Comparison of ENCODE assay signal across 8 cellular contexts in genomic region chr6:96521625-96522468, GRCh38. TPM values are rescaled to one million over a fixed set of nuclear protein-coding genes. Genes with fewer than 3 reads are reported as not detected.
A peak's percentile ranks its signal among the peaks of the same experiment; 100 is the strongest.
DNase-seq lines count a peak whose midpoint lies in the region; ATAC-seq and TF ChIP-seq lines count a peak whose summit lies in the region.

UFL1 (plus strand) TSS chr6:96521806; CDS start chr6:96521874, 68 bp downstream.

- peak; percentile 94 for ATAC-seq in GM19395 (IDR thresholded peaks at IDR 0.05; ENCODE audit: unreplicated experiment)
- peak; percentile 97 for ATAC-seq in HG03565 (IDR thresholded peaks at IDR 0.05; ENCODE audit: unreplicated experiment)

- no peaks in the 10 kb centered on the region for H3K27me3 ChIP-seq in dorsolateral prefrontal cortex
- H3K27me3 ChIP-seq in liver (ENCODE audit: control insufficient read depth in 4 of 4, insufficient read depth in 4 of 4, low read length in 3 of 4): no peaks in the 10 kb centered on the region

- H3K27ac ChIP-seq in C4-2B: peak within 1 kb of the TSS; percentile 96
- peak within 1 kb of the TSS; percentile 79 to 99 (median 94) for H3K27ac ChIP-seq in dorsolateral prefrontal cortex
- H3K27ac ChIP-seq in liver (ENCODE audit: low read depth in 1 of 2, low read length in 2 of 2): peak within 1 kb of the TSS; percentile 98 to 100

- TF ChIP-seq CTCF in C4-2B (conservative IDR thresholded peaks at IDR 0.05) (no peak), dorsolateral prefrontal cortex (IDR thresholded peaks at IDR 0.05 in 54 of 56, conservative IDR thresholded peaks at IDR 0.05 in 2 of 56; ENCODE audit: low read depth in 1 of 56, partially characterized antibody in 56 of 56) (peak in 38 of 56 donors; percentile 8 to 51 (median 35)), liver (IDR thresholded peaks at IDR 0.05; ENCODE audit: low read depth, low read length, missing input control) (no peak)

- under 1% methylated on average over 64 of the region's 64 CpGs for WGBS in liver

- H3K36me3 ChIP-seq in liver (ENCODE audit: control insufficient read depth in 4 of 4, insufficient read depth in 3 of 4, low read depth in 1 of 4, low read length in 3 of 4): peaks cover 1 to 17% (median 10%) of the 10 kb centered on the region in 4 donors

- peak within 1 kb of the TSS; percentile 59 to 98 (median 89) for H3K4me3 ChIP-seq in dorsolateral prefrontal cortex
- peak within 1 kb of the TSS; percentile 62 to 98 (median 94) for H3K4me3 ChIP-seq in liver (ENCODE audit: low read depth in 1 of 3, low read length in 3 of 3)

- H3K9me3 ChIP-seq in liver (ENCODE audit: control insufficient read depth in 4 of 4, low read length in 3 of 4): no peaks in the 10 kb centered on the region

- intact Hi-C loops in dorsolateral prefrontal cortex (cut with DNase I): loop anchor here in 1 of 2 donors (5.0 kb wide), 1 partner anchor 505 kb away; the partner anchor contains the start of gene FUT9

- peaks cover 0 to 24% (median 8%) of the 10 kb centered on the region in 4 donors for H3K4me1 ChIP-seq in liver (ENCODE audit: control insufficient read depth in 4 of 4, insufficient read depth in 4 of 4, low read length in 3 of 4)

- H3K9ac ChIP-seq in liver (ENCODE audit: low read depth in 1 of 2, low read length in 2 of 2): peak within 1 kb of the TSS; percentile 96 to 100

- TF ChIP-seq RAD21 in liver (IDR thresholded peaks at IDR 0.05): peak in 1 of 2 donors; percentile 40

- peak; percentile 96 for DNase-seq in NCI-H774 (lab: John Stamatoyannopoulos, UW)
- peak; percentile 92 to 94 for DNase-seq in activated CD4-positive, alpha-beta T cell treated with anti-CD3 and anti-CD28 coated beads, Interleukin-2, amount 50 U/mL, for 48 hours
- peak; percentile 86 to 96 (median 94) for DNase-seq in dorsolateral prefrontal cortex
- DNase-seq in stimulated activated CD4-positive, alpha-beta T cell treated with anti-CD3 and anti-CD28 coated beads, Interleukin-4, amount 100 ng/mL, for 24 hours: peak; percentile 95

TF ChIP-seq in liver, 16 proteins besides CTCF, POLR2A, EP300 and RAD21:
- TF ChIP-seq ATF3 (IDR thresholded peaks at IDR 0.05): no peak
- TF ChIP-seq FOXA2 (IDR thresholded peaks at IDR 0.05): no peak
- TF ChIP-seq EGR1 (IDR thresholded peaks at IDR 0.05; ENCODE audit: low read depth in 2 of 2): peak; percentile 72 to 77
- TF ChIP-seq SP1 (IDR thresholded peaks at IDR 0.05): peak; percentile 59
- TF ChIP-seq NR2F2 (IDR thresholded peaks at IDR 0.05): no peak
- peak in 1 of 2 donors; percentile 49 for TF ChIP-seq JUND (IDR thresholded peaks at IDR 0.05)
- peak; percentile 58 for TF ChIP-seq FOXA1 (IDR thresholded peaks at IDR 0.05)
- TF ChIP-seq MAX (IDR thresholded peaks at IDR 0.05): no peak
- TF ChIP-seq YY1 (IDR thresholded peaks at IDR 0.05): peak; percentile 98
- peak; percentile 60 to 68 for TF ChIP-seq HNF4A (conservative IDR thresholded peaks at IDR 0.05)
- no peak for TF ChIP-seq RXRA (IDR thresholded peaks at IDR 0.05)
- peak; percentile 93 for TF ChIP-seq TAF1 (conservative IDR thresholded peaks at IDR 0.05)
- TF ChIP-seq REST (IDR thresholded peaks at IDR 0.05): peak; percentile 92
- TF ChIP-seq GABPA (IDR thresholded peaks at IDR 0.05 in 1 of 2, conservative IDR thresholded peaks at IDR 0.05 in 1 of 2): peak in 1 of 2 donors; percentile 83

RNA-seq across cellular contexts. Expression of gene UFL1, which starts in this region (rescaled TPM):
- 10 to 100 TPM; 15.1 to 45.3 (median 22.6) TPM for total RNA-seq in dorsolateral prefrontal cortex
- 10 to 100 TPM; 18.6 to 25.9 TPM for total RNA-seq in liver
- polyA plus RNA-seq in liver: 10 to 100 TPM; 13.1 to 16.9 TPM

Comparison
In these comparisons a context has a peak if more than half of its experiments do, and no peak if none do; other contexts are left out.
1. Peak in every context shown above with its lines: DNase-seq, ATAC-seq, H3K4me3 ChIP-seq and H3K27ac ChIP-seq.
2. CTCF ChIP-seq: peak in dorsolateral prefrontal cortex (38 of 56); none in C4-2B (single experiment) and liver (single experiment).